Comparison of ENCODE assay signal across 18 cellular contexts in the genomic region with DNA sequence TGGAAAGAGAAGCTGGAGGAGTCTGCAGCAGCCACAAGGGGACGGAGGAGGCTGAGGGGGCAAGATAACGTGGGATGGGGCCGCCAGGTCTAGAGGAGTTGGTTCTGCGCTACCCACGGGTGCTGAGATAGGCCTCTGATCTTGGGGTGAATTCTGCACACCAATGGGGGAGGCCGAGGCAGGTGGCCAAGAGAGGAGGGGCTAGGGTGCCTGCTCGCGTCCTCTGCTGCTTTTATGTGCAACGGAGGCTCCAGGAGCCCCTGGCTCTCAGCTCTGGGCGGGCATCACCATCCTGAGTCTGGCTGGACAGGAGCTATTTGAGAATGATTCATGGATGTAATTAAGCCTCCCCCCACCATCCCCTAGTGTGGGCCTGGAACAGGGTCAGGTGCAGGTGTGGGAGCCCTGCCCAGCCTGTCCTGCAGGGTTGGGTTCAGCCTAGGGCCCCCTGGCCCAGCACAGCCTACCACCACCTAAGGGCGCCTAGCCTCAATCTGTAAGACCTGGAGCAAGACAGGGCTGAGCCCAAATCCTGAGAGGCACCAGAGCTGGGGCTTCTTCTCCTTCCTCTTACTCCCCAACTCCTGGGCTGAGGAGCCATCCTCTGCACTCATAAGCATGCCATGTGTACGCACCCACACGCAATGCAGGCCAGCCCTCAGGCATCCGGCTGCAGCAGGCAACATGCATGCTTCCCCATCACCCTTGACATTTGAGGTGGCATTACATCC. TPM values are rescaled to one million over a fixed set of nuclear protein-coding genes. Genes with fewer than 3 reads are reported as not detected.
DNase-seq lines count a peak whose midpoint lies in the region; ATAC-seq and TF ChIP-seq lines count a peak whose summit lies in the region.
"Had no signal": no experiment of that assay in that cellular context is flagged by ENCODE, and none has a peak within 500 bp of the region (broad histone marks: within the 10 kb centered on the region; RNA-seq: fewer than 3 reads in every experiment).

No MANE protein-coding gene starts in this region.

- peaks cover 24 to 32% of the 10 kb centered on the region in 2 donors for H3K4me1 ChIP-seq in neuronal stem cell (ENCODE audit: control insufficient read depth in 2 of 2, insufficient read depth in 1 of 2, low read depth in 1 of 2, low read length in 2 of 2)
- H3K4me1 ChIP-seq: right lobe of liver had no signal

- peak; percentile 25 for DNase-seq in EH (ENCODE audit: low read depth)
- peak; percentile 25 for DNase-seq in GM20000 (ENCODE audit: low spot score)
- no peak for DNase-seq in effector memory CD8-positive, alpha-beta T cell
- DNase-seq in neuronal stem cell (ENCODE audit: low spot score) = no peak
- no peak for DNase-seq in cerebellar cortex (ENCODE audit: low spot score)
- no peak for DNase-seq in activated CD8-positive, alpha-beta memory T cell treated with anti-CD3 and anti-CD28 coated beads for 24 hours
- DNase-seq: activated CD4-positive, CD25-positive, alpha-beta regulatory T cell; activated gamma-delta T cell; AML-193; DMS 273 treated with DMSO at 0.1 percent for 48 hours; NCI-H1436 treated with DMSO at 0.1 percent for 48 hours; NCI-H446; stimulated activated CD4-positive, alpha-beta T cell treated with anti-CD3 and anti-CD28 coated beads, Interleukin-1b, Interleukin-23, amount 100 ng/mL, for 48 hours had no signal

- H3K27me3 ChIP-seq in neuronal stem cell (ENCODE audit: control insufficient read depth in 3 of 3, insufficient read depth in 3 of 3, low read depth in 1 of 3, low read length in 3 of 3) = no peaks in the 10 kb centered on the region
- H3K27me3 ChIP-seq: neutrophil, right lobe of liver, suprapubic skin had no signal

- H2BK15ac ChIP-seq in neuronal stem cell (ENCODE audit: low read length) = peak overlapping the region; percentile 87

- peak overlapping the region; percentile 44 for H3K23ac ChIP-seq in neuronal stem cell (ENCODE audit: low read depth, low read length, poor library complexity)

- H2AK5ac ChIP-seq in neuronal stem cell (ENCODE audit: low read depth, low read length) = peak overlapping the region; percentile 99

- H3K4ac ChIP-seq in neuronal stem cell (ENCODE audit: low read length) = no peak overlapping the region

- H4K91ac ChIP-seq in neuronal stem cell (ENCODE audit: low read depth, low read length, poor library complexity) = peak overlapping the region; percentile 24

- peak overlapping the region; percentile 66 for H2BK12ac ChIP-seq in neuronal stem cell (ENCODE audit: low read length)

- H2BK120ac ChIP-seq in neuronal stem cell (ENCODE audit: low read depth, low read length) = no peak overlapping the region

- H3K27me3 Mint-ChIP-seq in effector memory CD8-positive, alpha-beta T cell = no peaks in the 10 kb centered on the region

- peak overlapping the region; percentile 85 for H2BK5ac ChIP-seq in neuronal stem cell (ENCODE audit: low read length)

- no peak overlapping the region for H3K4me3 ChIP-seq in neuronal stem cell (ENCODE audit: low read length in 2 of 2)
- H3K4me3 ChIP-seq: lung, right lobe of liver, suprapubic skin had no signal

- H3K9ac ChIP-seq in neuronal stem cell (ENCODE audit: low read depth, low read length, poor library complexity) = no peak overlapping the region

- no peak overlapping the region for H2AFZ ChIP-seq in neuronal stem cell (ENCODE audit: low read length)

- H3K27ac ChIP-seq in neuronal stem cell (replicated peaks; ENCODE audit: low read length) = no peak overlapping the region
- H3K27ac ChIP-seq: neutrophil, right lobe of liver, suprapubic skin had no signal

- WGBS in neuronal stem cell (ENCODE audit: extremely low coverage in 2 of 2, insufficient read length in 2 of 2, insufficient replicate concordance in 1 of 2), 2 donors = no CpG with 5 or more reads among the region's 14 CpGs

- no peak for TF ChIP-seq CTCF in GM20000 (IDR thresholded peaks at IDR 0.05; ENCODE audit: extremely low read depth, missing control alignments)

- H4K8ac ChIP-seq in neuronal stem cell (ENCODE audit: low read depth, low read length) = no peak overlapping the region

- peak overlapping the region; percentile 88 for H3K18ac ChIP-seq in neuronal stem cell (ENCODE audit: low read length)

- no peaks in the 10 kb centered on the region for H3K9me3 Mint-ChIP-seq in effector memory CD8-positive, alpha-beta T cell

- H3K79me1 ChIP-seq in neuronal stem cell (ENCODE audit: low read depth, low read length) = no peaks in the 10 kb centered on the region

- H3K27ac Mint-ChIP-seq in effector memory CD8-positive, alpha-beta T cell = peak overlapping the region; percentile 35 to 62

- H3K4me3 Mint-ChIP-seq in effector memory CD8-positive, alpha-beta T cell = peak overlapping the region in 1 of 2 donors; percentile 1

- peaks cover 23 to 36% of the 10 kb centered on the region in 2 donors for H3K36me3 ChIP-seq in neuronal stem cell (replicated peaks in 1 of 2; ENCODE audit: control insufficient read depth in 2 of 2, insufficient read depth in 2 of 2, low read length in 2 of 2)

- H3K4me2 ChIP-seq in neuronal stem cell (ENCODE audit: insufficient read depth, low read length, poor library complexity, severe bottlenecking) = no peak overlapping the region

- H3K9me3 ChIP-seq in neuronal stem cell (replicated peaks in 1 of 2; ENCODE audit: control insufficient read depth in 2 of 2, insufficient read depth in 1 of 2, low read depth in 1 of 2, low read length in 2 of 2) = no peaks in the 10 kb centered on the region
- H3K9me3 ChIP-seq: neutrophil, right lobe of liver, suprapubic skin had no signal

- H3K4me1 Mint-ChIP-seq in effector memory CD8-positive, alpha-beta T cell (ENCODE audit: low read depth in 2 of 2) = peaks cover 0 to 3% of the 10 kb centered on the region in 2 donors

- peaks cover 52% of the 10 kb centered on the region for H3K36me3 Mint-ChIP-seq in effector memory CD8-positive, alpha-beta T cell (ENCODE audit: insufficient read depth)

- no peak for ATAC-seq in effector memory CD8-positive, alpha-beta T cell (replicated peaks)
- no peak for ATAC-seq in HG03378 (IDR thresholded peaks at IDR 0.05; ENCODE audit: unreplicated experiment)

- H3K14ac ChIP-seq in neuronal stem cell (ENCODE audit: low read length) = peak overlapping the region; percentile 14

RNA-seq across cellular contexts. Expression of gene SEMA3F, which starts 32.3 kb away (rescaled TPM):
- 68.0 TPM for polyA plus RNA-seq in neuronal stem cell (2013, experiment 1 of 2)
- 67.2 TPM for polyA plus RNA-seq in neuronal stem cell (2013, experiment 2 of 2)

RNA-seq across cellular contexts. Expression of gene RBM5, which starts 34.1 kb away (rescaled TPM):
- polyA plus RNA-seq in neuronal stem cell (2013, experiment 1 of 2) = 103 TPM
- 104 TPM for polyA plus RNA-seq in neuronal stem cell (2013, experiment 2 of 2)

Comparison
In these comparisons a context has a peak if more than half of its experiments do, and no peak if none do; other contexts are left out.
1. DNase-seq: peak in EH (single experiment) and GM20000 (single experiment); none in effector memory CD8-positive, alpha-beta T cell (0 of 3), neuronal stem cell (single experiment), cerebellar cortex (single experiment) and activated CD8-positive, alpha-beta memory T cell treated with anti-CD3 and anti-CD28 coated beads for 24 hours (single experiment).